In genomic region chr6:51027283-51028065, GRCh38 we compare ENCODE assay signal across 1 cellular context.
TF ChIP-seq lines count a peak whose summit lies in the region.

No MANE protein-coding gene starts in this region.

TF ChIP-seq in K562, 482 proteins besides CTCF, POLR2A, EP300 and RAD21 (continued from another document and continues in another):
- TF ChIP-seq RERE (CRISPR knock-in tag; IDR thresholded peaks at IDR 0.05; ENCODE audit: borderline replicate concordance) (no peak), ZBTB43 (CRISPR knock-in tag; IDR thresholded peaks at IDR 0.05) (no peak), SIN3A (IDR thresholded peaks at IDR 0.05; ENCODE audit: borderline replicate concordance in 2 of 2, control insufficient read depth in 1 of 2, low read depth in 2 of 2, low read length in 2 of 2) (no peak), HCFC1 (IDR thresholded peaks at IDR 0.05; ENCODE audit: low read depth, low read length) (no peak), NFIC (IDR thresholded peaks at IDR 0.05) (peak; percentile 40; the same call in 1 of the 2 replicates), TOE1 (IDR thresholded peaks at IDR 0.05; ENCODE audit: borderline replicate concordance) (no peak), TOE1 (CRISPR knock-in tag; IDR thresholded peaks at IDR 0.05; ENCODE audit: borderline replicate concordance, low read depth) (no peak), ADNP (tag; IDR thresholded peaks at IDR 0.05) (no peak), NBN (IDR thresholded peaks at IDR 0.05; ENCODE audit: low read depth) (peak; percentile 81; the same call in 1 of the 2 replicates), GATA2 (CRISPR knock-in tag; IDR thresholded peaks at IDR 0.05) (no peak), MCM7 (IDR thresholded peaks at IDR 0.05) (no peak), CHCHD3 (CRISPR knock-in tag; IDR thresholded peaks at IDR 0.05) (no peak), GABPB2 (CRISPR knock-in tag; conservative IDR thresholded peaks at IDR 0.05) (no peak), PHF21A (IDR thresholded peaks at IDR 0.05; ENCODE audit: borderline replicate concordance, low read depth) (peak; percentile 88; the same call in 1 of the 2 replicates), BRF1 (IDR thresholded peaks at IDR 0.05; ENCODE audit: borderline replicate concordance, extremely low read depth, insufficient read length) (no peak), HSF4 (CRISPR knock-in tag; IDR thresholded peaks at IDR 0.05; ENCODE audit: borderline replicate concordance) (no peak), ZNF586 (CRISPR knock-in tag; conservative IDR thresholded peaks at IDR 0.05) (no peak), NR2C1 (IDR thresholded peaks at IDR 0.05) (no peak), NR2C1 (tag; IDR thresholded peaks at IDR 0.05) (no peak), FOS (IDR thresholded peaks at IDR 0.05; ENCODE audit: extremely low read depth, insufficient read length) (no peak), MEF2A (IDR thresholded peaks at IDR 0.05; ENCODE audit: control insufficient read depth, low read depth, low read length) (no peak), SMARCA4 (IDR thresholded peaks at IDR 0.05) (peak; percentile 76), ZNF407 (IDR thresholded peaks at IDR 0.05; ENCODE audit: low read depth) (no peak), CHD2 (IDR thresholded peaks at IDR 0.05; ENCODE audit: low read depth, low read length) (no peak), KHSRP (IDR thresholded peaks at IDR 0.05) (no peak), CHD1 (IDR thresholded peaks at IDR 0.05; ENCODE audit: low read length) (no peak), ZNF253 (CRISPR knock-in tag; conservative IDR thresholded peaks at IDR 0.05) (no peak), ZNF766 (CRISPR knock-in tag; conservative IDR thresholded peaks at IDR 0.05) (no peak), CHAMP1 (IDR thresholded peaks at IDR 0.05) (peak; percentile 49; the same call in 1 of the 2 replicates), TBL1XR1 (IDR thresholded peaks at IDR 0.05; ENCODE audit: low read length in 2 of 2) (no peak), RHOXF2B (CRISPR knock-in tag; conservative IDR thresholded peaks at IDR 0.05) (no peak), IRF2 (CRISPR knock-in tag; IDR thresholded peaks at IDR 0.05) (no peak), ARNT (IDR thresholded peaks at IDR 0.05) (peak in 1 of 2 experiments; percentile 57; a peak in 1 of 4 replicates), TAL1 (IDR thresholded peaks at IDR 0.05) (peak; percentile 26; the same call in 1 of the 2 replicates), EWSR1 (IDR thresholded peaks at IDR 0.05; ENCODE audit: borderline replicate concordance, low read depth, partially characterized antibody) (no peak), SRF (CRISPR knock-in tag; IDR thresholded peaks at IDR 0.05) (no peak), SNIP1 (IDR thresholded peaks at IDR 0.05; ENCODE audit: low read depth) (no peak), GATAD2A (IDR thresholded peaks at IDR 0.05) (peak; percentile 90; the same call in 1 of the 2 replicates), POLR2H (tag; IDR thresholded peaks at IDR 0.05; ENCODE audit: low read depth) (no peak)
- TF ChIP-seq, protein P1, sequence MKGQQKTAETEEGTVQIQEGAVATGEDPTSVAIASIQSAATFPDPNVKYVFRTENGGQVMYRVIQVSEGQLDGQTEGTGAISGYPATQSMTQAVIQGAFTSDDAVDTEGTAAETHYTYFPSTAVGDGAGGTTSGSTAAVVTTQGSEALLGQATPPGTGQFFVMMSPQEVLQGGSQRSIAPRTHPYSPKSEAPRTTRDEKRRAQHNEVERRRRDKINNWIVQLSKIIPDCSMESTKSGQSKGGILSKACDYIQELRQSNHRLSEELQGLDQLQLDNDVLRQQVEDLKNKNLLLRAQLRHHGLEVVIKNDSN (CRISPR knock-in tag; IDR thresholded peaks at IDR 0.05), result no peak
- TF ChIP-seq, protein P2, sequence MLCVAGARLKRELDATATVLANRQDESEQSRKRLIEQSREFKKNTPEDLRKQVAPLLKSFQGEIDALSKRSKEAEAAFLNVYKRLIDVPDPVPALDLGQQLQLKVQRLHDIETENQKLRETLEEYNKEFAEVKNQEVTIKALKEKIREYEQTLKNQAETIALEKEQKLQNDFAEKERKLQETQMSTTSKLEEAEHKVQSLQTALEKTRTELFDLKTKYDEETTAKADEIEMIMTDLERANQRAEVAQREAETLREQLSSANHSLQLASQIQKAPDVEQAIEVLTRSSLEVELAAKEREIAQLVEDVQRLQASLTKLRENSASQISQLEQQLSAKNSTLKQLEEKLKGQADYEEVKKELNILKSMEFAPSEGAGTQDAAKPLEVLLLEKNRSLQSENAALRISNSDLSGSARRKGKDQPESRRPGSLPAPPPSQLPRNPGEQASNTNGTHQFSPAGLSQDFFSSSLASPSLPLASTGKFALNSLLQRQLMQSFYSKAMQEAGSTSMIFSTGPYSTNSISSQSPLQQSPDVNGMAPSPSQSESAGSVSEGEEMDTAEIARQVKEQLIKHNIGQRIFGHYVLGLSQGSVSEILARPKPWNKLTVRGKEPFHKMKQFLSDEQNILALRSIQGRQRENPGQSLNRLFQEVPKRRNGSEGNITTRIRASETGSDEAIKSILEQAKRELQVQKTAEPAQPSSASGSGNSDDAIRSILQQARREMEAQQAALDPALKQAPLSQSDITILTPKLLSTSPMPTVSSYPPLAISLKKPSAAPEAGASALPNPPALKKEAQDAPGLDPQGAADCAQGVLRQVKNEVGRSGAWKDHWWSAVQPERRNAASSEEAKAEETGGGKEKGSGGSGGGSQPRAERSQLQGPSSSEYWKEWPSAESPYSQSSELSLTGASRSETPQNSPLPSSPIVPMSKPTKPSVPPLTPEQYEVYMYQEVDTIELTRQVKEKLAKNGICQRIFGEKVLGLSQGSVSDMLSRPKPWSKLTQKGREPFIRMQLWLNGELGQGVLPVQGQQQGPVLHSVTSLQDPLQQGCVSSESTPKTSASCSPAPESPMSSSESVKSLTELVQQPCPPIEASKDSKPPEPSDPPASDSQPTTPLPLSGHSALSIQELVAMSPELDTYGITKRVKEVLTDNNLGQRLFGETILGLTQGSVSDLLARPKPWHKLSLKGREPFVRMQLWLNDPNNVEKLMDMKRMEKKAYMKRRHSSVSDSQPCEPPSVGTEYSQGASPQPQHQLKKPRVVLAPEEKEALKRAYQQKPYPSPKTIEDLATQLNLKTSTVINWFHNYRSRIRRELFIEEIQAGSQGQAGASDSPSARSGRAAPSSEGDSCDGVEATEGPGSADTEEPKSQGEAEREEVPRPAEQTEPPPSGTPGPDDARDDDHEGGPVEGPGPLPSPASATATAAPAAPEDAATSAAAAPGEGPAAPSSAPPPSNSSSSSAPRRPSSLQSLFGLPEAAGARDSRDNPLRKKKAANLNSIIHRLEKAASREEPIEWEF (CRISPR knock-in tag; IDR thresholded peaks at IDR 0.05), result no peak
